In genomic region chr18:62072370-62072769, GRCh38 we compare ENCODE assay signal across 21 cellular contexts.
"Had no signal": no experiment of that assay in that cellular context is flagged by ENCODE, and none has a peak within 500 bp of the region (broad histone marks: within the 10 kb centered on the region; RNA-seq: fewer than 3 reads in every experiment).

No MANE protein-coding gene starts in this region.

- H3K4me1 ChIP-seq: esophagus muscularis mucosa, gastroesophageal sphincter, heart left ventricle, left lung, lower lobe of right lung had no signal

- H3K27me3 Mint-ChIP-seq: naive thymus-derived CD4-positive, alpha-beta T cell had no signal

- H3K27ac Mint-ChIP-seq: immature natural killer cell; mesothelial cell of epicardium; naive thymus-derived CD4-positive, alpha-beta T cell had no signal

- H3K4me2 ChIP-seq: hepatocyte had no signal

- H3K9me3 ChIP-seq: esophagus muscularis mucosa, gastroesophageal sphincter, heart left ventricle, left lung, lower lobe of right lung had no signal

- H3K4me3 Mint-ChIP-seq: immature natural killer cell; mesothelial cell of epicardium; naive thymus-derived CD4-positive, alpha-beta T cell had no signal

- H3K79me2 ChIP-seq: hepatocyte had no signal

- H3K27me3 ChIP-seq: dorsolateral prefrontal cortex, esophagus muscularis mucosa, foreskin keratinocyte, gastroesophageal sphincter, heart left ventricle, hepatocyte, left lung had no signal

- DNase-seq: dermis blood vessel endothelial cell; dorsolateral prefrontal cortex; effector CD4-positive, alpha-beta T cell; effector memory CD4-positive, alpha-beta T cell; foreskin keratinocyte; heart left ventricle; hypothalamus; immature natural killer cell; islet precursor cell; kidney; kidney glomerular epithelial cell; left lung; left ventricle myocardium superior; lower lobe of right lung; mesenchymal stem cell; naive thymus-derived CD4-positive, alpha-beta T cell had no signal

- H3K4me1 Mint-ChIP-seq: immature natural killer cell had no signal

- ATAC-seq: foreskin keratinocyte; gastroesophageal sphincter; heart left ventricle; left lung; left ventricle myocardium superior; lower lobe of right lung; naive thymus-derived CD4-positive, alpha-beta T cell had no signal

- H3K27ac ChIP-seq: coronary artery, dorsolateral prefrontal cortex, esophagus muscularis mucosa, foreskin keratinocyte, gastroesophageal sphincter, heart left ventricle, hepatocyte, left lung, lower lobe of right lung had no signal

- H2AFZ ChIP-seq: hepatocyte had no signal
